In genomic region chr17:235048-235830, GRCh38 we compare ENCODE assay signal across 2 cellular contexts. TPM values are rescaled to one million over a fixed set of nuclear protein-coding genes. Genes with fewer than 3 reads are reported as not detected.
"Had no signal": no experiment of that assay in that cellular context is flagged by ENCODE, and none has a peak within 500 bp of the region (broad histone marks: within the 10 kb centered on the region; RNA-seq: fewer than 3 reads in every experiment).

No MANE protein-coding gene starts in this region.

RNA-seq across cellular contexts. Expression of gene DOC2B, which starts 53.8 kb away (rescaled TPM):
- polyA plus RNA-seq: mammary epithelial cell; naive thymus-derived CD8-positive, alpha-beta T cell had no signal
